ENCODE assay signal across 17 cellular contexts in genomic region chr5:16628376-16628775, GRCh38. TPM values are rescaled to one million over a fixed set of nuclear protein-coding genes. Genes with fewer than 3 reads are reported as not detected.
DNase-seq lines count a peak whose midpoint lies in the region; ATAC-seq and TF ChIP-seq lines count a peak whose summit lies in the region.
"Had no signal": no experiment of that assay in that cellular context is flagged by ENCODE, and none has a peak within 500 bp of the region (broad histone marks: within the 10 kb centered on the region; RNA-seq: fewer than 3 reads in every experiment).

No MANE protein-coding gene starts in this region.

- DNase-seq in right atrium auricular region (ENCODE audit: low spot score) (no peak), heart right ventricle (no peak), NCI-H1694 treated with DMSO at 0.1 percent for 48 hours (lab: John Stamatoyannopoulos, UW) (peak; percentile 68), cerebellum (ENCODE audit: low spot score) (peak; percentile 78), suprapubic skin (ENCODE audit: low spot score in 2 of 2) (no peak), mucosa of descending colon (no peak), GM03348 (ENCODE audit: low spot score) (no peak), NK-92 (lab: John Stamatoyannopoulos, UW; ENCODE audit: unreplicated experiment) (no peak)
- DNase-seq: activated CD4-positive, alpha-beta memory T cell treated with anti-CD3 and anti-CD28 coated beads for 36 hours; activated T-cell treated with anti-CD3 and anti-CD28 coated beads, Interleukin-2, amount 50 U/mL, for 72 hours; DND-41; mesenchymal stem cell; NCI-H2029 treated with DMSO at 0.1 percent for 48 hours; Right ventricle myocardium superior; thyroid gland had no signal

- no peak for TF ChIP-seq EP300 in suprapubic skin (IDR thresholded peaks at IDR 0.05)

- H3K27ac ChIP-seq in right atrium auricular region, result peak overlapping the region; percentile 64 to 90
- H3K27ac ChIP-seq in heart right ventricle, result no peak overlapping the region
- peak overlapping the region; percentile 18 for H3K27ac ChIP-seq in suprapubic skin
- H3K27ac ChIP-seq: dorsolateral prefrontal cortex, prostate gland, thyroid gland had no signal

- H3K4me1 ChIP-seq in right atrium auricular region (peaks cover 0 to 32% of the 10 kb centered on the region in 2 donors), heart right ventricle (peaks cover 0 to 43% (median 9%) of the 10 kb centered on the region in 9 donors), suprapubic skin (peaks cover 8% of the 10 kb centered on the region), mucosa of descending colon (ENCODE audit: low read depth) (no peaks in the 10 kb centered on the region)
- H3K4me1 ChIP-seq: prostate gland, thyroid gland had no signal

- no peak for TF ChIP-seq POLR2A in suprapubic skin (IDR thresholded peaks at IDR 0.05)

- intact Hi-C loops in heart right ventricle (cut with DNase I) (loop anchor here in 2 of 10 donors (5.0 kb wide), 2 partner anchors 34 to 39 kb away; no protein-coding TSS in a partner anchor), mucosa of descending colon (cut with DNase I, micrococcal nuclease) (no loop called here)

- no peaks in the 10 kb centered on the region for H3K27me3 ChIP-seq in right atrium auricular region
- H3K27me3 ChIP-seq in heart right ventricle, result no peaks in the 10 kb centered on the region
- no peaks in the 10 kb centered on the region for H3K27me3 ChIP-seq in suprapubic skin
- H3K27me3 ChIP-seq: dorsolateral prefrontal cortex, thyroid gland had no signal

- no peaks in the 10 kb centered on the region for H3K36me3 ChIP-seq in right atrium auricular region
- H3K36me3 ChIP-seq in heart right ventricle, result no peaks in the 10 kb centered on the region
- no peaks in the 10 kb centered on the region for H3K36me3 ChIP-seq in suprapubic skin
- H3K36me3 ChIP-seq in mucosa of descending colon (ENCODE audit: low read depth), result no peaks in the 10 kb centered on the region
- H3K36me3 ChIP-seq: prostate gland, thyroid gland had no signal

- WGBS in heart right ventricle, 2 donors, result 90 to 92% methylated on average over 3 of the region's 3 CpGs
- 77% methylated on average over 3 of the region's 3 CpGs for WGBS in suprapubic skin

- ATAC-seq in heart right ventricle (no peak), mucosa of descending colon (no peak)

- H3K4me3 ChIP-seq in right atrium auricular region, result no peak overlapping the region
- H3K4me3 ChIP-seq in heart right ventricle, result no peak overlapping the region
- no peak overlapping the region for H3K4me3 ChIP-seq in suprapubic skin
- H3K4me3 ChIP-seq in mucosa of descending colon, result no peak overlapping the region
- H3K4me3 ChIP-seq: dorsolateral prefrontal cortex, prostate gland, thyroid gland had no signal

- TF ChIP-seq CTCF in right atrium auricular region (IDR thresholded peaks at IDR 0.05) (no peak), heart right ventricle (IDR thresholded peaks at IDR 0.05) (no peak), suprapubic skin (IDR thresholded peaks at IDR 0.05) (no peak), mucosa of descending colon (IDR thresholded peaks at IDR 0.05) (no peak)

- H3K9me3 ChIP-seq in right atrium auricular region (no peaks in the 10 kb centered on the region), heart right ventricle (no peaks in the 10 kb centered on the region), suprapubic skin (no peaks in the 10 kb centered on the region), mucosa of descending colon (no peaks in the 10 kb centered on the region)
- H3K9me3 ChIP-seq: prostate gland, thyroid gland had no signal

RNA-seq across cellular contexts. Expression of gene RETREG1, which starts 11.6 kb away (rescaled TPM):
- 100 to 1,000 TPM; 102 to 180 TPM for total RNA-seq in right atrium auricular region
- total RNA-seq in heart right ventricle, result 100 to 1,000 TPM; 156 to 337 (median 216) TPM
- polyA plus RNA-seq in heart right ventricle, result 100 to 1,000 TPM in 1 of 2 donors, 10 to 100 TPM in 1; 14.6 to 253 TPM
- 25.0 TPM for total RNA-seq in cerebellum
- total RNA-seq in suprapubic skin, result 10 to 100 TPM; 24.7 to 47.3 (median 31.4) TPM
- total RNA-seq in mucosa of descending colon, result 100 to 1,000 TPM in 1 of 3 donors, 10 to 100 TPM in 2; 54.1 to 102 (median 55.8) TPM

Comparison
In these comparisons a context has a peak if more than half of its experiments do, and no peak if none do; other contexts are left out.
1. H3K27ac ChIP-seq: peak in right atrium auricular region (2 of 2) and suprapubic skin (single experiment); none in heart right ventricle (0 of 10).
2. DNase-seq: peak in NCI-H1694 treated with DMSO at 0.1 percent for 48 hours (single experiment) and cerebellum (single experiment); none in right atrium auricular region (single experiment), heart right ventricle (0 of 2), suprapubic skin (0 of 2), mucosa of descending colon (0 of 3), GM03348 (single experiment) and NK-92 (single experiment).